14 cellular contexts compared by ENCODE assay signal in genomic region chr7:11261470-11261869, GRCh38.
A peak's percentile ranks its signal among the peaks of the same experiment; 100 is the strongest.
DNase-seq lines count a peak whose midpoint lies in the region; ATAC-seq, FAIRE-seq and TF ChIP-seq lines count a peak whose summit lies in the region.
"Had no signal": no experiment of that assay in that cellular context is flagged by ENCODE, and none has a peak within 500 bp of the region (broad histone marks: within the 10 kb centered on the region; RNA-seq: fewer than 3 reads in every experiment).

No MANE protein-coding gene starts in this region.

- H3K27me3 ChIP-seq in HCT116 (ENCODE audit: insufficient read depth, low read length) (peaks cover 15% of the 10 kb centered on the region; the same call in 1 of the 2 replicates), SK-N-SH (ENCODE audit: insufficient read depth) (no peaks in the 10 kb centered on the region), pancreas (no peaks in the 10 kb centered on the region), testis (no peaks in the 10 kb centered on the region), tibial artery (no peaks in the 10 kb centered on the region), smooth muscle cell (ENCODE audit: low read depth) (no peaks in the 10 kb centered on the region)

- H4K20me1 ChIP-seq in HCT116 (ENCODE audit: insufficient read depth) (no peaks in the 10 kb centered on the region), SK-N-SH (ENCODE audit: insufficient read depth) (no peaks in the 10 kb centered on the region), smooth muscle cell (ENCODE audit: low read depth) (no peaks in the 10 kb centered on the region)

- no peaks in the 10 kb centered on the region for H3K36me3 Mint-ChIP-seq in effector memory CD8-positive, alpha-beta T cell (ENCODE audit: insufficient read depth)
- H3K36me3 Mint-ChIP-seq: CD4-positive, alpha-beta memory T cell; stimulated activated naive B cell treated with anti-CD40 and anti-IgM and Interleukin-4, amounts not matched to agents 10 μg/mL and 1 μg/mL and 100 μg/mL, for 72 hours had no signal

- H3K27ac ChIP-seq in HCT116 (ENCODE audit: low read depth, low read length) (no peak overlapping the region), SK-N-SH (ENCODE audit: low read depth in 2 of 2, low read length in 1 of 2) (no peak overlapping the region), pancreas (no peak overlapping the region), testis (no peak overlapping the region), tibial artery (no peak overlapping the region), smooth muscle cell (ENCODE audit: low read depth) (no peak overlapping the region)
- H3K27ac ChIP-seq: left ventricle myocardium inferior had no signal

- TF ChIP-seq CTCF in HCT116 (IDR thresholded peaks at IDR 0.05 in 2 of 3, conservative IDR thresholded peaks at IDR 0.05 in 1 of 3; ENCODE audit: borderline replicate concordance in 1 of 3, insufficient read depth in 1 of 3, low read depth in 2 of 3, low read length in 2 of 3) (no peak), SK-N-SH (IDR thresholded peaks at IDR 0.05) (no peak), pancreas (IDR thresholded peaks at IDR 0.05) (no peak), testis (IDR thresholded peaks at IDR 0.05) (no peak), tibial artery (IDR thresholded peaks at IDR 0.05) (no peak), smooth muscle cell (IDR thresholded peaks at IDR 0.05; ENCODE audit: borderline replicate concordance, insufficient read depth, poor library complexity, severe bottlenecking) (no peak)

- H3F3A ChIP-seq in SK-N-SH (replicated peaks; ENCODE audit: insufficient read depth) (peaks cover 5% of the 10 kb centered on the region), smooth muscle cell (ENCODE audit: low read depth) (no peaks in the 10 kb centered on the region)

- H3K4me1 ChIP-seq in HCT116 (ENCODE audit: control insufficient read depth in 1 of 2, insufficient read depth in 2 of 2, low read length in 2 of 2): no peaks in the 10 kb centered on the region
- peaks cover 0 to 2% of the 10 kb centered on the region in 2 experiments; a peak in 1 of 4 replicates for H3K4me1 ChIP-seq in SK-N-SH (ENCODE audit: control insufficient read depth in 1 of 2, insufficient read depth in 2 of 2, low read depth in 1 of 2, low read length in 1 of 2)
- H3K4me1 ChIP-seq in pancreas: peaks cover 0 to 3% (median 0%) of the 10 kb centered on the region in 3 donors
- no peaks in the 10 kb centered on the region for H3K4me1 ChIP-seq in testis
- no peaks in the 10 kb centered on the region for H3K4me1 ChIP-seq in tibial artery
- H3K4me1 ChIP-seq in smooth muscle cell (ENCODE audit: low read depth): no peaks in the 10 kb centered on the region
- H3K4me1 ChIP-seq: HAP-1, left ventricle myocardium inferior had no signal

- intact Hi-C loops in HCT116 (cut with micrococcal nuclease) (no loop called here), pancreas (cut with DNase I) (no loop called here), testis (cut with DNase I; ENCODE audit: low total_unique reads) (no loop called here), tibial artery (cut with DNase I; ENCODE audit: low total_unique reads) (no loop called here)

- no peak overlapping the region for H3K4me3 Mint-ChIP-seq in effector memory CD8-positive, alpha-beta T cell
- H3K4me3 Mint-ChIP-seq: CD4-positive, alpha-beta memory T cell; stimulated activated naive B cell treated with anti-CD40 and anti-IgM and Interleukin-4, amounts not matched to agents 10 μg/mL and 1 μg/mL and 100 μg/mL, for 72 hours had no signal

- RAD21 ChIA-PET in HCT116 (lab: Charles Lee; ENCODE audit: low non-redundant PET in 1 of 2, low total read pairs in 2 of 2, uncharacterized antibody in 2 of 2, unreplicated experiment in 2 of 2): no interaction called here

- TF ChIP-seq POLR2A in HCT116 (IDR thresholded peaks at IDR 0.05; ENCODE audit: borderline replicate concordance, extremely low read depth, insufficient read depth, insufficient read length) (no peak), testis (IDR thresholded peaks at IDR 0.05) (no peak)

- H3K9me2 ChIP-seq in HCT116 (ENCODE audit: insufficient read depth): no peaks in the 10 kb centered on the region
- no peaks in the 10 kb centered on the region for H3K9me2 ChIP-seq in SK-N-SH

- H3K9ac ChIP-seq in HCT116 (ENCODE audit: low read length): no peak overlapping the region
- H3K9ac ChIP-seq in SK-N-SH: no peak overlapping the region
- no peak overlapping the region for H3K9ac ChIP-seq in smooth muscle cell (ENCODE audit: low read depth)

- H3K4me2 ChIP-seq in HCT116 (ENCODE audit: low read length) (no peak overlapping the region), SK-N-SH (no peak overlapping the region), smooth muscle cell (no peak overlapping the region)

- no peaks in the 10 kb centered on the region for H3K4me1 Mint-ChIP-seq in effector memory CD8-positive, alpha-beta T cell (ENCODE audit: low read depth in 2 of 2)
- H3K4me1 Mint-ChIP-seq: CD4-positive, alpha-beta memory T cell; stimulated activated naive B cell treated with anti-CD40 and anti-IgM and Interleukin-4, amounts not matched to agents 10 μg/mL and 1 μg/mL and 100 μg/mL, for 72 hours had no signal

- DNase-seq in HCT116 (ENCODE audit: low read depth, low spot score) (peak; percentile 4), NCI-H2081 treated with DMSO at 0.1 percent for 48 hours (lab: John Stamatoyannopoulos, UW) (peak; percentile 42), SK-N-SH (peak; percentile 26), pancreas (peak; percentile 26 to 68 (median 54)), testis (no peak), tibial artery (no peak), smooth muscle cell (lab: John Stamatoyannopoulos, UW; ENCODE audit: unreplicated experiment) (no peak)
- no peak for DNase-seq in effector memory CD8-positive, alpha-beta T cell
- DNase-seq: activated CD8-positive, alpha-beta memory T cell treated with anti-CD3 and anti-CD28 coated beads, Interleukin-2, amount 50 U/mL, for 48 hours; CD4-positive, alpha-beta memory T cell; glutamatergic neuron; left ventricle myocardium inferior; stimulated activated naive B cell treated with anti-CD40 and anti-IgM and Interleukin-4, amounts not matched to agents 10 μg/mL and 1 μg/mL and 100 μg/mL, for 72 hours had no signal

- no peak overlapping the region for H3K4me3 ChIP-seq in HCT116 (replicated peaks in 1 of 2; ENCODE audit: low read depth in 1 of 2, low read length in 2 of 2)
- H3K4me3 ChIP-seq in SK-N-SH (ENCODE audit: low read depth in 2 of 2, low read length in 1 of 2): no peak overlapping the region
- no peak overlapping the region for H3K4me3 ChIP-seq in pancreas
- no peak overlapping the region for H3K4me3 ChIP-seq in testis
- no peak overlapping the region for H3K4me3 ChIP-seq in tibial artery
- H3K4me3 ChIP-seq in smooth muscle cell: no peak overlapping the region
- H3K4me3 ChIP-seq: HAP-1, left ventricle myocardium inferior had no signal

- TF ChIP-seq EP300 in SK-N-SH (IDR thresholded peaks at IDR 0.05; ENCODE audit: borderline replicate concordance in 1 of 2, low read depth in 1 of 2, low read length in 1 of 2): peak in 1 of 2 experiments; percentile 16; a peak in 1 of 4 replicates

- TF ChIP-seq RAD21 in HCT116 (IDR thresholded peaks at IDR 0.05; ENCODE audit: low read depth) (no peak), SK-N-SH (IDR thresholded peaks at IDR 0.05; ENCODE audit: low read length) (no peak)

- POLR2A ChIA-PET in HCT116 (lab: Charles Lee) (no interaction called here), SK-N-SH (lab: Yijun Ruan, JAX) (no interaction called here)

- BruUV-seq in HCT116 (replicated peaks; lab: Mats Ljungman, UMichigan): no TSS peak

- no peak overlapping the region for H2AFZ ChIP-seq in HCT116 (ENCODE audit: low read depth, low read length, poor library complexity, severe bottlenecking)
- H2AFZ ChIP-seq in SK-N-SH (ENCODE audit: low read depth): no peak overlapping the region
- no peak overlapping the region for H2AFZ ChIP-seq in smooth muscle cell (ENCODE audit: low read depth)

- ATAC-seq in HCT116 (0 out of 2 replicates have a peak, but pooled peaks have one; percentile 30), pancreas (peak; percentile 66 to 71 (median 68))
- no peak for ATAC-seq in effector memory CD8-positive, alpha-beta T cell (replicated peaks)
- ATAC-seq: stimulated activated naive B cell treated with anti-CD40 and anti-IgM and Interleukin-4, amounts not matched to agents 10 μg/mL and 1 μg/mL and 100 μg/mL, for 72 hours had no signal

- H3K79me2 ChIP-seq in HCT116 (ENCODE audit: insufficient read depth, low read length) (no peaks in the 10 kb centered on the region), SK-N-SH (ENCODE audit: insufficient read depth) (no peaks in the 10 kb centered on the region), smooth muscle cell (ENCODE audit: low read depth) (no peaks in the 10 kb centered on the region)

- H3K27me3 Mint-ChIP-seq in effector memory CD8-positive, alpha-beta T cell: no peaks in the 10 kb centered on the region
- H3K27me3 Mint-ChIP-seq: stimulated activated naive B cell treated with anti-CD40 and anti-IgM and Interleukin-4, amounts not matched to agents 10 μg/mL and 1 μg/mL and 100 μg/mL, for 72 hours had no signal

- CTCF ChIA-PET in HCT116 (lab: Charles Lee): no interaction called here
- CTCF ChIA-PET in SK-N-SH (lab: Yijun Ruan, JAX): interaction anchor here (1.0 to 1.2 kb wide), 2 partner anchors 36 to 50 kb away, joined by 3 to 4 read pairs; no protein-coding TSS in a partner anchor

- H3K36me3 ChIP-seq in HCT116 (ENCODE audit: control insufficient read depth in 1 of 2, insufficient read depth in 2 of 2, low read length in 2 of 2) (no peaks in the 10 kb centered on the region), SK-N-SH (replicated peaks in 1 of 2; ENCODE audit: control insufficient read depth in 1 of 2, insufficient read depth in 2 of 2, low read length in 1 of 2) (no peaks in the 10 kb centered on the region), pancreas (no peaks in the 10 kb centered on the region), testis (ENCODE audit: low read depth, missing control alignments) (no peaks in the 10 kb centered on the region), tibial artery (no peaks in the 10 kb centered on the region), smooth muscle cell (ENCODE audit: low read depth) (no peaks in the 10 kb centered on the region)
- H3K36me3 ChIP-seq: HAP-1, left ventricle myocardium inferior had no signal

- no peak for FAIRE-seq in pancreas (lab: Jason Lieb, UNC)

- H3K27ac Mint-ChIP-seq in effector memory CD8-positive, alpha-beta T cell: no peak overlapping the region
- H3K27ac Mint-ChIP-seq: CD4-positive, alpha-beta memory T cell; stimulated activated naive B cell treated with anti-CD40 and anti-IgM and Interleukin-4, amounts not matched to agents 10 μg/mL and 1 μg/mL and 100 μg/mL, for 72 hours had no signal

- H3K9me3 Mint-ChIP-seq in effector memory CD8-positive, alpha-beta T cell: peaks cover 0 to 3% of the 10 kb centered on the region in 2 donors
- H3K9me3 Mint-ChIP-seq: CD4-positive, alpha-beta memory T cell had no signal

- H3K9me3 ChIP-seq in HCT116 (ENCODE audit: control insufficient read depth in 1 of 2, insufficient read depth in 1 of 2, low read depth in 1 of 2, low read length in 2 of 2) (no peaks in the 10 kb centered on the region), SK-N-SH (no peaks in the 10 kb centered on the region), pancreas (no peaks in the 10 kb centered on the region), testis (no peaks in the 10 kb centered on the region), tibial artery (peaks cover 0 to 2% (median 0%) of the 10 kb centered on the region in 3 donors), smooth muscle cell (replicated peaks; ENCODE audit: low read depth) (no peaks in the 10 kb centered on the region)
- H3K9me3 ChIP-seq: HAP-1, left ventricle myocardium inferior had no signal

Comparison
In these comparisons a context has a peak if more than half of its experiments do, and no peak if none do; other contexts are left out.
1. DNase-seq: peak in HCT116 (single experiment), NCI-H2081 treated with DMSO at 0.1 percent for 48 hours (single experiment), SK-N-SH (single experiment) and pancreas (6 of 6); none in testis (single experiment), tibial artery (0 of 2), smooth muscle cell (single experiment) and effector memory CD8-positive, alpha-beta T cell (0 of 3).